Comparison of ENCODE assay signal across 8 cellular contexts in genomic region chr16:3612510-3613466, GRCh38. TPM values are rescaled to one million over a fixed set of nuclear protein-coding genes. Genes with fewer than 3 reads are reported as not detected.
DNase-seq lines count a peak whose midpoint lies in the region; ATAC-seq, FAIRE-seq and TF ChIP-seq lines count a peak whose summit lies in the region.

No MANE protein-coding gene starts in this region.

- peaks cover 53% of the 10 kb centered on the region for H3K79me2 ChIP-seq in OCI-LY1 (ENCODE audit: insufficient read depth, low read length)
- H3K79me2 ChIP-seq in endothelial cell of umbilical vein (ENCODE audit: control insufficient read depth, insufficient read depth, low read length) = peaks cover 31% of the 10 kb centered on the region

- POLR2A ChIA-PET in endothelial cell of umbilical vein (lab: Charles Lee) = no interaction called here

- H3K4me2 ChIP-seq in OCI-LY1 (ENCODE audit: low read length) = peak overlapping the region; percentile 78
- H3K4me2 ChIP-seq in endothelial cell of umbilical vein (ENCODE audit: insufficient read depth, low read length) = peak overlapping the region; percentile 45

- no peaks in the 10 kb centered on the region for H3K36me3 ChIP-seq in ES-I3 (ENCODE audit: insufficient read depth, low read length)
- H3K36me3 ChIP-seq in OCI-LY1 (ENCODE audit: insufficient read depth, low read length) = peaks cover 41% of the 10 kb centered on the region
- H3K36me3 ChIP-seq in endothelial cell of umbilical vein (ENCODE audit: control insufficient read depth in 2 of 2, extremely low read depth in 1 of 2, insufficient read depth in 2 of 2, low read length in 2 of 2) = no peaks in the 10 kb centered on the region
- no peaks in the 10 kb centered on the region for H3K36me3 ChIP-seq in pancreas

- no peaks in the 10 kb centered on the region for H3K27me3 ChIP-seq in OCI-LY1 (ENCODE audit: insufficient read depth, low read length)
- no peaks in the 10 kb centered on the region for H3K27me3 ChIP-seq in endothelial cell of umbilical vein (ENCODE audit: control insufficient read depth in 2 of 2, insufficient read depth in 2 of 2, low read length in 2 of 2)
- no peaks in the 10 kb centered on the region for H3K27me3 ChIP-seq in pancreas

- H3K9me2 ChIP-seq in OCI-LY1 (ENCODE audit: low read depth, low read length) = no peaks in the 10 kb centered on the region

- H2AFZ ChIP-seq in OCI-LY1 (ENCODE audit: low read length) (no peak overlapping the region), endothelial cell of umbilical vein (ENCODE audit: low read depth, low read length) (no peak overlapping the region)

- H3K9ac ChIP-seq in ES-I3 (ENCODE audit: low read depth, low read length) (peak overlapping the region; percentile 94), OCI-LY1 (ENCODE audit: low read length) (peak overlapping the region; percentile 92), endothelial cell of umbilical vein (replicated peaks; ENCODE audit: extremely low read depth, insufficient read depth, low read length) (no peak overlapping the region)

- H3K27ac ChIP-seq in OCI-LY1 (ENCODE audit: low read depth, low read length, poor library complexity, severe bottlenecking) (peak overlapping the region; percentile 85), endothelial cell of umbilical vein (ENCODE audit: insufficient read depth, low read depth, low read length) (no peak overlapping the region), pancreas (no peak overlapping the region)

- TF ChIP-seq CTCF in OCI-LY1 (IDR thresholded peaks at IDR 0.05; ENCODE audit: low read length) (no peak), endothelial cell of umbilical vein (IDR thresholded peaks at IDR 0.05; ENCODE audit: extremely low read depth in 1 of 2, insufficient read depth in 1 of 2, low read depth in 1 of 2, low read length in 2 of 2) (no peak), pancreas (IDR thresholded peaks at IDR 0.05) (no peak)

- BruUV-seq in endothelial cell of umbilical vein (replicated peaks; lab: Mats Ljungman, UMichigan) = no TSS peak

- H3K9me1 ChIP-seq in endothelial cell of umbilical vein (replicated peaks; ENCODE audit: control insufficient read depth, extremely low read depth, insufficient read depth, low read length) = peaks cover 3% of the 10 kb centered on the region

- peaks cover 12% of the 10 kb centered on the region for H3K4me1 ChIP-seq in ES-I3 (ENCODE audit: insufficient read depth, low read length)
- H3K4me1 ChIP-seq in OCI-LY1 (ENCODE audit: insufficient read depth, low read length, severe bottlenecking) = peaks cover 56% of the 10 kb centered on the region
- peaks cover 9% of the 10 kb centered on the region for H3K4me1 ChIP-seq in endothelial cell of umbilical vein (ENCODE audit: control insufficient read depth, extremely low read depth, insufficient read depth, low read length)
- H3K4me1 ChIP-seq in pancreas = peaks cover 0 to 9% (median 7%) of the 10 kb centered on the region in 3 donors

- TF ChIP-seq POLR2A in endothelial cell of umbilical vein (IDR thresholded peaks at IDR 0.05; ENCODE audit: low read depth, low read length) = no peak

- dilution Hi-C loops in endothelial cell of umbilical vein (cut with MboI; ENCODE audit: extremely low pct_ligation_motif_present, low sequenced_read_pairs) = no loop called here

- no peak for ATAC-seq in pancreas

- 76 to 85% methylated on average over 29 to 34 of the region's 34 CpGs for WGBS in pancreas, 2 donors

- H3K9me3 ChIP-seq in ES-I3 (ENCODE audit: control insufficient read depth, insufficient read depth, low read length) (no peaks in the 10 kb centered on the region), OCI-LY1 (ENCODE audit: low read length) (no peaks in the 10 kb centered on the region), endothelial cell of umbilical vein (replicated peaks; ENCODE audit: control insufficient read depth, insufficient read depth, low read length) (no peaks in the 10 kb centered on the region), pancreas (no peaks in the 10 kb centered on the region)

- FAIRE-seq in endothelial cell of umbilical vein (lab: Jason Lieb, UNC) (no peak), pancreas (lab: Jason Lieb, UNC) (no peak)

- no peak for DNase-seq in endothelial cell of umbilical vein (ENCODE audit: low read depth, low spot score)
- no peak for DNase-seq in pancreas
- DNase-seq in NCI-H1092 treated with DMSO at 0.1 percent for 48 hours (lab: John Stamatoyannopoulos, UW) = no peak
- DNase-seq in DMS79 (lab: John Stamatoyannopoulos, UW) = no peak
- no peak for DNase-seq in NCI-H1436 (lab: John Stamatoyannopoulos, UW)
- DNase-seq in stimulated activated naive CD4-positive, alpha-beta T cell (lab: John Stamatoyannopoulos, UW) = no peak

- H3F3A ChIP-seq in OCI-LY1 (ENCODE audit: insufficient read depth, low read length) = no peaks in the 10 kb centered on the region

- CTCF ChIA-PET in endothelial cell of umbilical vein (lab: Charles Lee) = interaction anchor here (1.3 kb wide), 1 partner anchor 86 kb away, joined by 3 read pairs; no protein-coding TSS in a partner anchor

- peak overlapping the region; percentile 94 for H3K4me3 ChIP-seq in OCI-LY1 (ENCODE audit: low read depth, low read length, poor library complexity, severe bottlenecking)
- H3K4me3 ChIP-seq in endothelial cell of umbilical vein (replicated peaks in 1 of 3; ENCODE audit: insufficient read depth in 1 of 3, low read depth in 1 of 3, low read length in 3 of 3) = peak overlapping the region; percentile 22 to 92 (median 62)
- H3K4me3 ChIP-seq in pancreas = peak overlapping the region in 3 of 4 donors; percentile 68 to 98 (median 91)

- H4K20me1 ChIP-seq in OCI-LY1 (ENCODE audit: insufficient read depth, low read length) = no peaks in the 10 kb centered on the region
- H4K20me1 ChIP-seq in endothelial cell of umbilical vein (replicated peaks; ENCODE audit: control insufficient read depth, extremely low read depth, insufficient read depth, low read length) = no peaks in the 10 kb centered on the region

- intact Hi-C loops in endothelial cell of umbilical vein (cut with micrococcal nuclease) = no loop called here
- intact Hi-C loops in pancreas (cut with DNase I) = no loop called here

TF ChIP-seq in endothelial cell of umbilical vein, 7 proteins besides CTCF, POLR2A, EP300 and RAD21:
- no peak for TF ChIP-seq JUN (IDR thresholded peaks at IDR 0.05; ENCODE audit: borderline replicate concordance, insufficient read depth, insufficient read length, low read depth)
- TF ChIP-seq MYC (IDR thresholded peaks at IDR 0.05; ENCODE audit: low read depth, low read length) = no peak
- TF ChIP-seq FOS (IDR thresholded peaks at IDR 0.05; ENCODE audit: borderline replicate concordance, insufficient read depth, low read length) = no peak
- TF ChIP-seq MAX (IDR thresholded peaks at IDR 0.05; ENCODE audit: insufficient read depth, insufficient read length) = no peak
- TF ChIP-seq POLR2AphosphoS5 (IDR thresholded peaks at IDR 0.05; ENCODE audit: insufficient read depth, low read depth, low read length) = no peak
- no peak for TF ChIP-seq GATA2 (IDR thresholded peaks at IDR 0.05; ENCODE audit: insufficient read depth, insufficient read length, low read depth, low read length)
- TF ChIP-seq EZH2 (IDR thresholded peaks at IDR 0.05; ENCODE audit: borderline replicate concordance, low read depth, low read length, severe bottlenecking) = no peak

RNA-seq across cellular contexts. Expression of gene SLX4, which starts 1.4 kb away (rescaled TPM):
- total RNA-seq in endothelial cell of umbilical vein (8.9 and 9.3 TPM in 2 replicates), pancreas (1 to 10 TPM in 5 of 6 donors, under 1 TPM in 1; 0.95 to 2.8 (median 1.5) TPM)
- polyA plus RNA-seq in endothelial cell of umbilical vein (2.8 and 2.9 TPM in 2 replicates), pancreas (1 to 10 TPM; 2.2 to 3.4 TPM)
- 1.6 and 2.0 TPM in 2 replicates for polyA plus RNA-seq in endothelial cell of umbilical vein (2011; cell fraction: cytosol; rRNA removed)
- polyA plus RNA-seq in endothelial cell of umbilical vein (2011; cell fraction: nucleus; rRNA removed) = 10.2 and 10.9 TPM in 2 replicates
- 3.6 and 4.5 TPM in 2 replicates for polyA plus RNA-seq in endothelial cell of umbilical vein (2012)
- polyA minus RNA-seq in endothelial cell of umbilical vein = 3.2 and 5.1 TPM in 2 replicates
- polyA minus RNA-seq in endothelial cell of umbilical vein (2011; cell fraction: cytosol; rRNA and poly(A)+ RNA removed) = 2.2 TPM
- polyA minus RNA-seq in endothelial cell of umbilical vein (2011; cell fraction: nucleus; rRNA and poly(A)+ RNA removed) = 6.3 and 7.2 TPM in 2 replicates

RNA-seq across cellular contexts. Expression of gene NLRC3, which starts 35.6 kb away (rescaled TPM):
- total RNA-seq in endothelial cell of umbilical vein (3.4 and 8.2 TPM in 2 replicates), pancreas (under 1 TPM; 0.12 to 0.87 (median 0.51) TPM)
- polyA plus RNA-seq in endothelial cell of umbilical vein (0.84 and 0.96 TPM in 2 replicates), pancreas (under 1 TPM; 0.34 to 0.40 TPM)
- 0.87 and 0.93 TPM in 2 replicates for polyA plus RNA-seq in endothelial cell of umbilical vein (2011; cell fraction: cytosol; rRNA removed)
- 2.1 and 3.1 TPM in 2 replicates for polyA plus RNA-seq in endothelial cell of umbilical vein (2011; cell fraction: nucleus; rRNA removed)
- polyA plus RNA-seq in endothelial cell of umbilical vein (2012) = 0.48 and 0.75 TPM in 2 replicates
- 1.8 and 3.2 TPM in 2 replicates for polyA minus RNA-seq in endothelial cell of umbilical vein
- not detected for polyA minus RNA-seq in endothelial cell of umbilical vein (2011; cell fraction: cytosol; rRNA and poly(A)+ RNA removed)
- polyA minus RNA-seq in endothelial cell of umbilical vein (2011; cell fraction: nucleus; rRNA and poly(A)+ RNA removed) = 1.5 and 1.8 TPM in 2 replicates

RNA-seq across cellular contexts. Expression of gene DNASE1, which starts 41.7 kb away (rescaled TPM):
- total RNA-seq in endothelial cell of umbilical vein = 12.2 and 13.5 TPM in 2 replicates
- polyA plus RNA-seq in endothelial cell of umbilical vein = 11.1 and 16.2 TPM in 2 replicates
- 6.4 and 8.0 TPM in 2 replicates for polyA plus RNA-seq in endothelial cell of umbilical vein (2011; cell fraction: cytosol; rRNA removed)
- polyA plus RNA-seq in endothelial cell of umbilical vein (2011; cell fraction: nucleus; rRNA removed) = 38.4 and 49.4 TPM in 2 replicates
- polyA plus RNA-seq in endothelial cell of umbilical vein (2012) = 5.3 and 8.5 TPM in 2 replicates
- polyA minus RNA-seq in endothelial cell of umbilical vein = 32.7 and 38.0 TPM in 2 replicates
- polyA minus RNA-seq in endothelial cell of umbilical vein (2011; cell fraction: cytosol; rRNA and poly(A)+ RNA removed) = 1.1 TPM
- polyA minus RNA-seq in endothelial cell of umbilical vein (2011; cell fraction: nucleus; rRNA and poly(A)+ RNA removed) = 24.5 and 37.3 TPM in 2 replicates
- 10 to 100 TPM; 14.6 to 36.9 (median 20.6) TPM for total RNA-seq in pancreas
- polyA plus RNA-seq in pancreas = 10 to 100 TPM; 16.0 to 28.1 TPM
